8 cellular contexts compared by ENCODE assay signal in genomic region chr5:151081426-151082273, GRCh38. TPM values are rescaled to one million over a fixed set of nuclear protein-coding genes. Genes with fewer than 3 reads are reported as not detected.
A peak's percentile ranks its signal among the peaks of the same experiment; 100 is the strongest.
DNase-seq lines count a peak whose midpoint lies in the region; ATAC-seq, FAIRE-seq and TF ChIP-seq lines count a peak whose summit lies in the region.

No MANE protein-coding gene starts in this region.

- no peaks in the 10 kb centered on the region for H3K9me3 Mint-ChIP-seq in CD4-positive, alpha-beta T cell

- peaks cover 44% of the 10 kb centered on the region for H3K79me2 ChIP-seq in HepG2 (ENCODE audit: insufficient read depth, low read length)

- H3K4me3 ChIP-seq in astrocyte of the spinal cord (ENCODE audit: low read depth, low read length) (peak overlapping the region; percentile 54), HepG2 (replicated peaks in 1 of 3; ENCODE audit: insufficient read depth in 1 of 3, low read depth in 2 of 3, low read length in 3 of 3) (peak overlapping the region; percentile 89 to 96 (median 92)), transverse colon (peak overlapping the region; percentile 72 to 96 (median 82))

- H3K27ac ChIP-seq in CD4-positive, alpha-beta T cell (ENCODE audit: low read depth, low read length) = peak overlapping the region; percentile 97
- H3K27ac ChIP-seq in HepG2 (ENCODE audit: extremely low read length, insufficient read depth, low read length) (peak overlapping the region; percentile 94), transverse colon (peak overlapping the region; percentile 97 to 99 (median 98))

- FAIRE-seq in HepG2 (lab: Jason Lieb, UNC) = peak; percentile 32

- no peak for TF ChIP-seq CTCF in CD4-positive, alpha-beta T cell (IDR thresholded peaks at IDR 0.05)
- no peak for TF ChIP-seq CTCF in astrocyte of the spinal cord (IDR thresholded peaks at IDR 0.05; ENCODE audit: low read depth, low read length)
- TF ChIP-seq CTCF in HepG2 (CRISPR knock-in tag; IDR thresholded peaks at IDR 0.05) = no peak
- no peak for TF ChIP-seq CTCF in transverse colon (IDR thresholded peaks at IDR 0.05)

- H3K27me3 ChIP-seq in CD4-positive, alpha-beta T cell (ENCODE audit: control insufficient read depth, insufficient read depth, low read length) = no peaks in the 10 kb centered on the region
- peaks cover 0 to 3% of the 10 kb centered on the region in 2 experiments; a peak in 1 of 5 replicates for H3K27me3 ChIP-seq in HepG2 (ENCODE audit: control insufficient read depth in 1 of 2, insufficient read depth in 2 of 2, low read length in 2 of 2)
- H3K27me3 ChIP-seq in transverse colon = no peaks in the 10 kb centered on the region

- TSS peak; percentile 93 for BruUV-seq in HepG2 (replicated peaks; lab: Mats Ljungman, UMichigan)

- ATAC-seq in CD4-positive, alpha-beta T cell (ENCODE audit: poor library complexity) = no peak
- ATAC-seq in HepG2 = no peak
- no peak for ATAC-seq in activated CD4-positive, CD25-positive, alpha-beta regulatory T cell treated with anti-CD3 and anti-CD28 coated beads, Interleukin-2, amount 50 U/mL, for 24 hours

- peaks cover 88% of the 10 kb centered on the region for H3K4me1 Mint-ChIP-seq in CD4-positive, alpha-beta T cell (ENCODE audit: low read depth)

- no peaks in the 10 kb centered on the region for H3K27me3 Mint-ChIP-seq in CD4-positive, alpha-beta T cell

- peaks cover 11% of the 10 kb centered on the region for H4K20me1 ChIP-seq in HepG2 (ENCODE audit: insufficient read depth, low read length)

- H3K36me3 ChIP-seq in HepG2 (replicated peaks in 1 of 2; ENCODE audit: control insufficient read depth in 1 of 2, insufficient read depth in 2 of 2, low read length in 2 of 2) (peaks cover 0 to 12% of the 10 kb centered on the region in 2 experiments; a peak in 3 of 5 replicates), transverse colon (no peaks in the 10 kb centered on the region)

- peak overlapping the region; percentile 96 for H3K9ac ChIP-seq in HepG2 (ENCODE audit: insufficient read depth, low read depth, low read length)

- TF ChIP-seq EP300 in HepG2 (IDR thresholded peaks at IDR 0.05; ENCODE audit: low read depth in 2 of 2, low read length in 2 of 2) (no peak), HepG2 (CRISPR knock-in tag; IDR thresholded peaks at IDR 0.05; ENCODE audit: borderline replicate concordance) (no peak), transverse colon (IDR thresholded peaks at IDR 0.05; ENCODE audit: low read depth) (no peak)

- POLR2A ChIA-PET in CD4-positive, alpha-beta T cell (lab: Charles Lee) = interaction anchor here (0.6 to 2.7 kb wide), 22 partner anchors 9 to 671 kb away, joined by 3 to 16 read pairs (median 4); partner anchors contain the start of genes ANXA6, CCDC69 and RBM22
- POLR2A ChIA-PET in HepG2 (lab: Yijun Ruan, JAX) = interaction anchor here (1.0 to 3.2 kb wide), 6 partner anchors 8 to 61 kb away, joined by 4 to 10 read pairs (median 6); partner anchors contain the start of gene GPX3

- peak overlapping the region; percentile 87 for H3K27ac Mint-ChIP-seq in CD4-positive, alpha-beta T cell

- peak overlapping the region; percentile 97 for H3K4me3 Mint-ChIP-seq in CD4-positive, alpha-beta T cell

- H3K4me1 ChIP-seq in HepG2 (ENCODE audit: insufficient read depth, low read length) = peaks cover 76% of the 10 kb centered on the region
- H3K4me1 ChIP-seq in transverse colon = peaks cover 46 to 83% (median 67%) of the 10 kb centered on the region in 4 donors

- TF ChIP-seq POLR2A in HepG2 (IDR thresholded peaks at IDR 0.05; ENCODE audit: insufficient read depth in 1 of 2, low read depth in 2 of 2, low read length in 2 of 2) (no peak), transverse colon (IDR thresholded peaks at IDR 0.05) (no peak)

- intact Hi-C loops in CD4-positive, alpha-beta T cell (cut with DNase I, micrococcal nuclease) = loop anchor here (2.0 to 10.0 kb wide), 3 partner anchors 131 to 673 kb away; partner anchors contain the start of genes ATOX1 (in 1 of the 2) and GM2A (in 1 of the 2)
- intact Hi-C loops in HepG2 (cut with micrococcal nuclease; ENCODE audit: unreplicated experiment) (no loop called here), transverse colon (cut with DNase I; ENCODE audit: low total_unique reads) (no loop called here)

- TF ChIP-seq RAD21 in HepG2 (CRISPR knock-in tag; IDR thresholded peaks at IDR 0.05) = no peak

- H3K4me2 ChIP-seq in HepG2 (ENCODE audit: low read depth, low read length) = peak overlapping the region; percentile 96

- H2AFZ ChIP-seq in HepG2 (ENCODE audit: low read length) = peak overlapping the region; percentile 68

- WGBS in HepG2 (ENCODE audit: low lambda C conversion rate) = 10% methylated on average over 14 of the region's 15 CpGs
- 11 to 17% methylated on average over 8 to 15 of the region's 15 CpGs for WGBS in transverse colon (ENCODE audit: low coverage in 1 of 2), 2 donors

- no peaks in the 10 kb centered on the region for H3K9me3 ChIP-seq in CD4-positive, alpha-beta T cell (ENCODE audit: control insufficient read depth, low read length)
- H3K9me3 ChIP-seq in HepG2 (ENCODE audit: low read length) = no peaks in the 10 kb centered on the region
- no peaks in the 10 kb centered on the region for H3K9me3 ChIP-seq in transverse colon

- no peak for DNase-seq in CD4-positive, alpha-beta T cell
- peak; percentile 71 for DNase-seq in LoVo (ENCODE audit: low spot score)
- DNase-seq in astrocyte of the spinal cord (ENCODE audit: low read depth, low spot score) = no peak
- DNase-seq in HepG2 (ENCODE audit: low spot score) = peak; percentile 65
- no peak for DNase-seq in transverse colon
- DNase-seq in NCI-H1436 treated with DMSO at 0.1 percent for 48 hours (lab: John Stamatoyannopoulos, UW) = no peak
- no peak for DNase-seq in OCI-M2 (lab: John Stamatoyannopoulos, UW; ENCODE audit: unreplicated experiment)

- CTCF ChIA-PET in CD4-positive, alpha-beta T cell (lab: Charles Lee) = interaction anchor here (0.9 to 2.6 kb wide), 6 partner anchors 9 to 52 kb away, joined by 3 to 13 read pairs (median 4); no protein-coding TSS in a partner anchor
- CTCF ChIA-PET in HepG2 (lab: Yijun Ruan, JAX; ENCODE audit: low intra/inter-chr PET ratio, low total read pairs) = no interaction called here

- peaks cover 34% of the 10 kb centered on the region for H3K36me3 Mint-ChIP-seq in CD4-positive, alpha-beta T cell (ENCODE audit: low read depth)

- in situ Hi-C loops in astrocyte of the spinal cord (cut with HindIII; ENCODE audit: low sequenced_read_pairs) (no loop called here), HepG2 (cut with HindIII; ENCODE audit: extremely low pct_ligation_motif_present, low pct_unique_long_range_greater_than_20kb) (no loop called here), transverse colon (cut with MboI; ENCODE audit: low pct_ligation_motif_present in 1 of 4, low pct_unique_long_range_greater_than_20kb in 1 of 4, low sequenced_read_pairs in 3 of 4) (no loop called here)

TF ChIP-seq in HepG2, 621 proteins besides CTCF, POLR2A, EP300 and RAD21 (continues in another document):
- TF ChIP-seq, protein P1, sequence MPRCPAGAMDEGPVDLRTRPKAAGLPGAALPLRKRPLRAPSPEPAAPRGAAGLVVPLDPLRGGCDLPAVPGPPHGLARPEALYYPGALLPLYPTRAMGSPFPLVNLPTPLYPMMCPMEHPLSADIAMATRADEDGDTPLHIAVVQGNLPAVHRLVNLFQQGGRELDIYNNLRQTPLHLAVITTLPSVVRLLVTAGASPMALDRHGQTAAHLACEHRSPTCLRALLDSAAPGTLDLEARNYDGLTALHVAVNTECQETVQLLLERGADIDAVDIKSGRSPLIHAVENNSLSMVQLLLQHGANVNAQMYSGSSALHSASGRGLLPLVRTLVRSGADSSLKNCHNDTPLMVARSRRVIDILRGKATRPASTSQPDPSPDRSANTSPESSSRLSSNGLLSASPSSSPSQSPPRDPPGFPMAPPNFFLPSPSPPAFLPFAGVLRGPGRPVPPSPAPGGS (CRISPR knock-in tag; IDR thresholded peaks at IDR 0.05) = no peak
- no peak for TF ChIP-seq RXRA (CRISPR knock-in tag; IDR thresholded peaks at IDR 0.05)
- TF ChIP-seq ASH2L (IDR thresholded peaks at IDR 0.05; ENCODE audit: insufficient read length, low read depth, low read length) = peak; percentile 9
- TF ChIP-seq THYN1 (CRISPR knock-in tag; IDR thresholded peaks at IDR 0.05; ENCODE audit: borderline replicate concordance, low read depth) = no peak

RNA-seq across cellular contexts. Expression of gene TNIP1, which starts 0.8 kb away (rescaled TPM):
- 100 to 1,000 TPM; 110 to 115 TPM for total RNA-seq in CD4-positive, alpha-beta T cell
- total RNA-seq in HepG2 (2016; rRNA removed; fragmentation: Illumina TruSeq; extraction: Trizol) (26.2 and 29.8 TPM in 2 replicates), transverse colon (100 to 1,000 TPM in 3 of 4 donors, 10 to 100 TPM in 1; 63.9 to 296 (median 223) TPM)
- 11.3 and 13.0 TPM in 2 replicates for total RNA-seq in HepG2 (2016; cell fraction: cytosol; rRNA removed; fragmentation: Illumina TruSeq; extraction: Trizol; ENCODE audit: low read depth)
- 22.8 and 24.5 TPM in 2 replicates for total RNA-seq in HepG2 (2016; cell fraction: insoluble cytoplasmic fraction; rRNA removed; fragmentation: Illumina TruSeq; extraction: Trizol)
- 28.9 and 33.7 TPM in 2 replicates for total RNA-seq in HepG2 (2016; cell fraction: membrane; rRNA removed; fragmentation: Illumina TruSeq; extraction: Trizol)
- 16.2 and 22.2 TPM in 2 replicates for total RNA-seq in HepG2 (2016; cell fraction: nucleus; rRNA removed; fragmentation: Illumina TruSeq; extraction: Trizol)
- 45.9 and 48.7 TPM in 2 replicates for polyA plus RNA-seq in HepG2 (2011; rRNA removed)
- polyA plus RNA-seq in HepG2 (2011; cell fraction: cytosol; rRNA removed) = 40.8 and 45.3 TPM in 2 replicates
- polyA plus RNA-seq in HepG2 (2011; cell fraction: nucleus; rRNA removed) = 57.3 and 59.8 TPM in 2 replicates
- polyA plus RNA-seq in HepG2 (2012) = 52.5 and 57.8 TPM in 2 replicates
- polyA plus RNA-seq in HepG2 (2016; cell fraction: cytosol; fragmentation: Illumina TruSeq; extraction: Trizol; ENCODE audit: low read depth) = 16.8 and 17.8 TPM in 2 replicates
- 26.4 and 35.7 TPM in 2 replicates for polyA plus RNA-seq in HepG2 (2016; cell fraction: insoluble cytoplasmic fraction; fragmentation: Illumina TruSeq; extraction: Trizol; ENCODE audit: low read depth)
- polyA plus RNA-seq in HepG2 (2016; cell fraction: membrane; fragmentation: Illumina TruSeq; extraction: Trizol; ENCODE audit: low read depth) = 31.5 and 33.1 TPM in 2 replicates
- 29.8 and 34.0 TPM in 2 replicates for polyA plus RNA-seq in HepG2 (2016; cell fraction: nucleus; fragmentation: Illumina TruSeq; extraction: Trizol; ENCODE audit: insufficient read depth, low read depth)
- 45.2 and 73.0 TPM in 2 replicates for polyA minus RNA-seq in HepG2 (2011; rRNA and poly(A)+ RNA removed; ENCODE audit: low replicate concordance)
- 45.8 and 51.1 TPM in 2 replicates for polyA minus RNA-seq in HepG2 (2011; cell fraction: cytosol; rRNA and poly(A)+ RNA removed)
- 50.0 and 60.3 TPM in 2 replicates for polyA minus RNA-seq in HepG2 (2011; cell fraction: nucleus; rRNA and poly(A)+ RNA removed)

Comparison
In these comparisons a context has a peak if more than half of its experiments do, and no peak if none do; other contexts are left out.
1. DNase-seq: peak in LoVo (single experiment) and HepG2 (single experiment); none in CD4-positive, alpha-beta T cell (0 of 10), astrocyte of the spinal cord (single experiment), transverse colon (single experiment), NCI-H1436 treated with DMSO at 0.1 percent for 48 hours (single experiment) and OCI-M2 (single experiment).
2. intact Hi-C loops: an anchor here in CD4-positive, alpha-beta T cell (2.0 to 10.0 kb wide); none called in HepG2 and transverse colon.
3. Peak in every context shown above with its lines, with median percentiles within 50 percentile points of each other: H3K27ac ChIP-seq and H3K4me3 ChIP-seq.